ENCODE assay signal across 13 cellular contexts in the genomic region with DNA sequence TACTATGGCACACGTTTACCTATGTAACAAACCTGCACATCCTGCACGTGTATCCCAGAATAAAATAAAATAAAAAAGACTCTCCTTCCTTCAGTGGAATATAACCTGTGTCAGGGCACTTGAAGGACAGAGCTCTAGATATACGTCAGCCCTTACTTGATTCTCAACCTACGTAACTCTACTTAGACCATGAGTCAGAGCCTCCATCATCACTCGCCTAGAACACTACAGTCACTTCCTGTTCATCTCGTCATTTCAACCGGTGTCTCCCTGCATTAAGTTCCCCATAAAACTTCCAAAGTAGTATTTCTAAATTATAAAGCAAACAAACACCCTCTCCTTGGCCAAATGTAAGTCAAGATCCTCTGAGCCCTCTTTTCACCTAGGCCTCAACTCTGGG.
A peak's percentile ranks its signal among the peaks of the same experiment; 100 is the strongest.
DNase-seq lines count a peak whose midpoint lies in the region; ATAC-seq and TF ChIP-seq lines count a peak whose summit lies in the region.
"Had no signal": no experiment of that assay in that cellular context is flagged by ENCODE, and none has a peak within 500 bp of the region (broad histone marks: within the 10 kb centered on the region; RNA-seq: fewer than 3 reads in every experiment).

No MANE protein-coding gene starts in this region.

- CTCF ChIA-PET in MCF 10A (lab: Yijun Ruan, JAX) = no interaction called here

- ATAC-seq in RWPE2 (ENCODE audit: low read depth) (peak; percentile 42; the same call in 2 of the 3 replicates), HG02588 (IDR thresholded peaks at IDR 0.05; ENCODE audit: unreplicated experiment) (no peak)
- ATAC-seq: CD8-positive, alpha-beta T cell; HCT116 had no signal

- no peaks in the 10 kb centered on the region for H3K4me1 ChIP-seq in breast epithelium
- H3K4me1 ChIP-seq in RWPE2 (ENCODE audit: insufficient read depth, poor library complexity, severe bottlenecking) = no peaks in the 10 kb centered on the region

- POLR2A ChIA-PET in MCF 10A (lab: Yijun Ruan, JAX) = interaction anchor here (0.7 kb wide), 1 partner anchor 25 kb away, joined by 3 read pairs; no protein-coding TSS in a partner anchor

- H3K27me3 Mint-ChIP-seq in MCF 10A (ENCODE audit: insufficient read depth, unreplicated experiment) = peaks cover 17% of the 10 kb centered on the region
- H3K27me3 Mint-ChIP-seq: B cell had no signal

- peaks cover 11% of the 10 kb centered on the region for H3K9me3 Mint-ChIP-seq in MCF 10A (ENCODE audit: unreplicated experiment)

- no peak overlapping the region for H3K27ac Mint-ChIP-seq in MCF 10A (ENCODE audit: low read depth, unreplicated experiment)
- H3K27ac Mint-ChIP-seq: B cell; CD8-positive, alpha-beta T cell; HFFc6 had no signal

- peaks cover 6% of the 10 kb centered on the region for H3K4me1 Mint-ChIP-seq in MCF 10A (ENCODE audit: insufficient read depth, unreplicated experiment)
- H3K4me1 Mint-ChIP-seq: B cell had no signal

- no peak overlapping the region for H3K27ac ChIP-seq in breast epithelium
- no peak overlapping the region for H3K27ac ChIP-seq in RWPE2 (ENCODE audit: poor library complexity, severe bottlenecking)
- H3K27ac ChIP-seq: BLaER1 treated with 17β-estradiol and CSF1 and Interleukin-3, amounts not matched to agents 10 nM and 100 nM had no signal

- TF ChIP-seq CTCF in MCF 10A (IDR thresholded peaks at IDR 0.05; ENCODE audit: unreplicated experiment) (no peak), breast epithelium (IDR thresholded peaks at IDR 0.05) (no peak), RWPE2 (IDR thresholded peaks at IDR 0.05; ENCODE audit: poor library complexity, severe bottlenecking) (no peak)

- H3K4me3 Mint-ChIP-seq in MCF 10A (ENCODE audit: unreplicated experiment) = no peak overlapping the region
- H3K4me3 Mint-ChIP-seq: B cell; CD8-positive, alpha-beta T cell; HFFc6 had no signal

- intact Hi-C loops in MCF 10A (cut with micrococcal nuclease) = no loop called here
- intact Hi-C loops in breast epithelium (cut with DNase I; ENCODE audit: low total_unique reads) = no loop called here

- no peaks in the 10 kb centered on the region for H3K27me3 ChIP-seq in breast epithelium
- no peaks in the 10 kb centered on the region for H3K27me3 ChIP-seq in RWPE2 (ENCODE audit: insufficient read depth, poor library complexity, severe bottlenecking)
- H3K27me3 ChIP-seq: BLaER1 treated with 17β-estradiol and CSF1 and Interleukin-3, amounts not matched to agents 10 nM and 100 nM had no signal

- H3K36me3 ChIP-seq in breast epithelium (no peaks in the 10 kb centered on the region), RWPE2 (ENCODE audit: low read depth) (no peaks in the 10 kb centered on the region)
- H3K36me3 ChIP-seq: BLaER1 treated with 17β-estradiol and CSF1 and Interleukin-3, amounts not matched to agents 10 nM and 100 nM had no signal

- H3K4me3 ChIP-seq in breast epithelium = no peak overlapping the region
- H3K4me3 ChIP-seq in RWPE2 (ENCODE audit: severe bottlenecking) = no peak overlapping the region
- H3K4me3 ChIP-seq: BLaER1 treated with 17β-estradiol and CSF1 and Interleukin-3, amounts not matched to agents 10 nM and 100 nM had no signal

- no peak for TF ChIP-seq POLR2A in breast epithelium (IDR thresholded peaks at IDR 0.05)

- no TSS peak for BruUV-seq in MCF 10A (replicated peaks; lab: Mats Ljungman, UMichigan)

- DNase-seq in MCF 10A (ENCODE audit: unreplicated experiment) = peak; percentile 20
- no peak for DNase-seq in breast epithelium (ENCODE audit: low spot score in 2 of 2)
- DNase-seq in MV-4-11 (lab: John Stamatoyannopoulos, UW) = peak; percentile 3
- DNase-seq in RWPE2 (ENCODE audit: low spot score) = no peak
- DNase-seq in GOT3 (lab: John Stamatoyannopoulos, UW) = no peak
- DNase-seq in NCI-H1436 treated with DMSO at 0.1 percent for 48 hours (lab: John Stamatoyannopoulos, UW) = no peak
- DNase-seq: Calu3; CD8-positive, alpha-beta T cell; HFFc6 had no signal

- H3K9me3 ChIP-seq in breast epithelium (no peaks in the 10 kb centered on the region), RWPE2 (ENCODE audit: severe bottlenecking) (no peaks in the 10 kb centered on the region)
- H3K9me3 ChIP-seq: BLaER1 treated with 17β-estradiol and CSF1 and Interleukin-3, amounts not matched to agents 10 nM and 100 nM had no signal

- H3K36me3 Mint-ChIP-seq in MCF 10A (ENCODE audit: insufficient read depth, unreplicated experiment) = no peaks in the 10 kb centered on the region
- H3K36me3 Mint-ChIP-seq: CD8-positive, alpha-beta T cell had no signal

Comparison
In these comparisons a context has a peak if more than half of its experiments do, and no peak if none do; other contexts are left out.
1. DNase-seq: peak in MCF 10A (single experiment) and MV-4-11 (single experiment); none in breast epithelium (0 of 2), RWPE2 (single experiment), GOT3 (single experiment) and NCI-H1436 treated with DMSO at 0.1 percent for 48 hours (single experiment).